Comparison of ENCODE assay signal across 9 cellular contexts in genomic region chr14:99821519-99822165, GRCh38. TPM values are rescaled to one million over a fixed set of nuclear protein-coding genes. Genes with fewer than 3 reads are reported as not detected.
DNase-seq lines count a peak whose midpoint lies in the region; ATAC-seq, FAIRE-seq and TF ChIP-seq lines count a peak whose summit lies in the region.
"Had no signal": no experiment of that assay in that cellular context is flagged by ENCODE, and none has a peak within 500 bp of the region (broad histone marks: within the 10 kb centered on the region; RNA-seq: fewer than 3 reads in every experiment).

No MANE protein-coding gene starts in this region.

- no peaks in the 10 kb centered on the region for H3K36me3 ChIP-seq in adipocyte (ENCODE audit: control insufficient read depth, insufficient read depth, low read length, severe bottlenecking)

- peaks cover 16 to 25% (median 21%) of the 10 kb centered on the region in 4 donors for H3K4me1 Mint-ChIP-seq in naive thymus-derived CD8-positive, alpha-beta T cell

- no peak for TF ChIP-seq POLR2A in NB4 (IDR thresholded peaks at IDR 0.05; ENCODE audit: extremely low read depth, insufficient read length)

- H3K27ac Mint-ChIP-seq in naive thymus-derived CD8-positive, alpha-beta T cell: peak overlapping the region in 2 of 10 donors; percentile 3 to 27

- POLR2A ChIA-PET in naive thymus-derived CD8-positive, alpha-beta T cell (lab: Charles Lee): interaction anchor here (0.7 kb wide), 1 partner anchor 352 kb away, joined by 3 read pairs; no protein-coding TSS in a partner anchor

- no peak for FAIRE-seq in GM19239 (lab: Jason Lieb, UNC)

- H3K9me3 Mint-ChIP-seq in naive thymus-derived CD8-positive, alpha-beta T cell: peaks cover 0 to 1% (median 0%) of the 10 kb centered on the region in 9 donors

- TF ChIP-seq CTCF in NB4 (IDR thresholded peaks at IDR 0.05; ENCODE audit: low read depth, low read length): no peak

- DNase-seq in GM03348 (ENCODE audit: low spot score): peak; percentile 78
- DNase-seq in NB4 (ENCODE audit: low read depth): peak; percentile 51
- peak; percentile 21 for DNase-seq in adipocyte (ENCODE audit: low read depth)
- peak in 1 of 10 donors; percentile 6 for DNase-seq in naive thymus-derived CD8-positive, alpha-beta T cell
- no peak for DNase-seq in activated CD8-positive, alpha-beta memory T cell treated with anti-CD3 and anti-CD28 coated beads for 24 hours
- no peak for DNase-seq in GM19239 (ENCODE audit: insufficient read length, low spot score)
- DNase-seq: activated CD4-positive, CD25-positive, alpha-beta regulatory T cell treated with anti-CD3 and anti-CD28 coated beads, Interleukin-2, amount 50 U/mL, for 72 hours had no signal

- peaks cover 5% of the 10 kb centered on the region for H3K27me3 ChIP-seq in adipocyte (replicated peaks; ENCODE audit: control insufficient read depth, insufficient read depth, low read length)

- peaks cover 12 to 53% (median 31%) of the 10 kb centered on the region in 5 donors for H3K27me3 Mint-ChIP-seq in naive thymus-derived CD8-positive, alpha-beta T cell

- no peak overlapping the region for H3K4me3 ChIP-seq in NB4 (ENCODE audit: low read depth, low read length)
- no peak overlapping the region for H3K4me3 ChIP-seq in adipocyte (ENCODE audit: low read length)

- peaks cover 25% of the 10 kb centered on the region for H3K4me1 ChIP-seq in adipocyte (ENCODE audit: control insufficient read depth, insufficient read depth, low read length)

- H3K36me3 Mint-ChIP-seq in naive thymus-derived CD8-positive, alpha-beta T cell: no peaks in the 10 kb centered on the region

- no peaks in the 10 kb centered on the region for H3K9me3 ChIP-seq in adipocyte (ENCODE audit: control insufficient read depth, low read length)

- peak; percentile 30 to 53 for ATAC-seq in naive thymus-derived CD8-positive, alpha-beta T cell
- ATAC-seq in GM21381 (IDR thresholded peaks at IDR 0.05; ENCODE audit: unreplicated experiment): no peak
- no peak for ATAC-seq in GM18502 (IDR thresholded peaks at IDR 0.05; ENCODE audit: poor library complexity, unreplicated experiment)

- peak overlapping the region in 4 of 10 donors; percentile 1 to 22 (median 14) for H3K4me3 Mint-ChIP-seq in naive thymus-derived CD8-positive, alpha-beta T cell

- H3K9ac ChIP-seq in adipocyte (ENCODE audit: low read length): no peak overlapping the region

RNA-seq across cellular contexts. Expression of gene EML1, which starts 28.4 kb away (rescaled TPM):
- not detected for total RNA-seq in naive thymus-derived CD8-positive, alpha-beta T cell
- not detected for polyA plus RNA-seq in naive thymus-derived CD8-positive, alpha-beta T cell

Comparison
In these comparisons a context has a peak if more than half of its experiments do, and no peak if none do; other contexts are left out.
1. DNase-seq: peak in GM03348 (single experiment), NB4 (single experiment) and adipocyte (single experiment); none in activated CD8-positive, alpha-beta memory T cell treated with anti-CD3 and anti-CD28 coated beads for 24 hours (single experiment) and GM19239 (single experiment).
2. ATAC-seq: peak in naive thymus-derived CD8-positive, alpha-beta T cell (2 of 2); none in GM21381 (single experiment) and GM18502 (single experiment).